1 cellular context compared by ENCODE assay signal in the genomic region with DNA sequence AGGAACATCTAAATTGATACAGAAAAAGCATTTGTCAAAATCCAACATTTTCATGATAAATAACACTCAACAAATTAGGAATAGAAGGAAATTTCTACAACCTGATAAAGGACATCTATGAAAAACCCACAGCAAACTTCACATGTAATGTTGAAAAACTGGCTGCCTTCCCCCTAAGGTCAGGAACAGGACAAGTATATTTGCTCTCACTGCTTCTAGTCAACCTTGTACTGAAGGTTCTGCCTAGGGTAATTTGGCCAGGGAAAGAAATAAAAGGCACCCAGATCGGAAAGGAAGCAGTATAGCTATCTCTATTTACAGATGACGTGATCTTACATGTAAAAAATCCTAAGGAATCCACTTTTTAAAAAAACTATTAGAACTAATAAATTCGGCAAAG.
TF ChIP-seq lines count a peak whose summit lies in the region.

No MANE protein-coding gene starts in this region.

TF ChIP-seq in K562, 482 proteins besides CTCF, POLR2A, EP300 and RAD21 (continued from another document):
- TF ChIP-seq POLR2AphosphoS5 (IDR thresholded peaks at IDR 0.05; ENCODE audit: control insufficient read depth, insufficient read depth, low read depth, low read length) (no peak), GATAD2A (IDR thresholded peaks at IDR 0.05) (no peak), HNRNPUL1 (IDR thresholded peaks at IDR 0.05; ENCODE audit: low read length) (no peak), ZC3H4 (CRISPR knock-in tag; IDR thresholded peaks at IDR 0.05; ENCODE audit: borderline replicate concordance) (no peak), SIRT6 (IDR thresholded peaks at IDR 0.05; ENCODE audit: low read depth, low read length) (no peak)
TF ChIP-seq in K562: peak in this region for 0.
